1 cellular context compared by ENCODE assay signal in the genomic region with DNA sequence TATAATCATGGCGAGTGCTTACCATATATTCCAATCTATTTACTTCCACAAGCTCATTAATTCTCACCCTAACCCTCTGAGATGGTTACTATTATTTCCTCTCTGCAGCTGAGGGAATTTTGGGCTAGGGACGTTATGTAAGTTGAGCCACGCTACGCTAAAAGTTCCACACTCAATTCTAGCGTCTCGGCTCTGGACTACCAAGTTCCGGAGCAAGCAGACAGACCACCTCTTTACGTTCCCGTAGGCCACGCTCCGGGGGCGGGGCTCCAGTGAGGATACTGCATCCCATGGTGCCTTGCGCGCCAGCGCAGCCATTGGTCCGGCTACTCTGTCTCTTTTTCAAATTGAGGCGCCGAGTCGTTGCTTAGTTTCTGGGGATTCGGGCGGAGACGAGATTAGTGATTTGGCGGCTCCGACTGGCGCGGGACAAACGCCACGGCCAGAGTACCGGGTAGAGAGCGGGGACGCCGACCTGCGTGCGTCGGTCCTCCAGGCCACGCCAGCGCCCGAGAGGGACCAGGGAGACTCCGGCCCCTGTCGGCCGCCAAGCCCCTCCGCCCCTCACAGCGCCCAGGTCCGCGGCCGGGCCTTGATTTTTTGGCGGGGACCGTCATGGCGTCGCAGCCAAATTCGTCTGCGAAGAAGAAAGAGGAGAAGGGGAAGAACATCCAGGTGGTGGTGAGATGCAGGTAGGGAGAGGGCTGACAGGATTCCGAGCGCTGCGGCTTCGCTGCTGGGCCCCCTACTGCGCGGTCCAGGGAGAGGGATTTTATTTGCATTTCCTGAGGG.
A peak's percentile ranks its signal among the peaks of the same experiment; 100 is the strongest.
TF ChIP-seq lines count a peak whose summit lies in the region.

A gene (plus strand): TSS at position 370 of the 792 bp plus-strand sequence. CDS start 246 bp downstream, at position 616.

TF ChIP-seq in HepG2, 621 proteins besides CTCF, POLR2A, EP300 and RAD21 (continued from another document):
- peak; percentile 70; the same call in 1 of the 2 replicates for TF ChIP-seq BORCS8-MEF2B (CRISPR knock-in tag; IDR thresholded peaks at IDR 0.05)
